Comparison of ENCODE assay signal across 9 cellular contexts in the genomic region with DNA sequence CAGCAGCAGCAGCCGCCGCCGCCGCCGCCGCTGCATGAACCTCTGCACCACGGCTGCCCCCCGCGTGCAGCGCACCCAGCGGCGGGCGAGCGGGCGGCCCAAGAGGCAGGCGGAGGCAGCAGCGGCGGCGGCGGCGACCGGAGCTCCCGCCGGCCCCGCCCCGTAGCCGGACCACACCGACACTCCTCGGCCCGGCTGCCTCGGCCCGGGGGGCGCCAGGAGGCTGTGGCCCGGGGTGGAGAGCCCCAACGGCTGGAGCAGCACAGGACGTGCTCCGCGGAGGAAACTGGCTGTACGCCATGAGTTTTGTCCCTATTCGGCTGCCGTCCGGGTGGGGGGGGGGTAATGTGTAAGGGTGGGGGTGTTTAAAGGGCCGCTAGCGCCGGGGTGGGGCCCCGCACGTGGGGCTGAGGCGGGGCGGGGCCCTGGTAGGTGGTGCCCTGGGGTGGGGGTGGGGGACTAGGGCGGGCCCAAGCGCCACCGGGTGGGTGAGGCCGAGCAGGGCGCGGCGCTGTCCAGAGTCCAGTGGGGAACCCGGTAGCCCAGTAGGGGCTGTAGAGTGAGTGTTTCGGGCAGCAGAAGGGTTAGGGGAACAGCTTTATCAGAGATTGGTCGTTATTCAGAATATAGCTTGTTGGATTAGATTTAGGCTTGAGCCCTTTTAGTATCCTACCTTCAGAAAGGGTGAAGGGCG. TPM values are rescaled to one million over a fixed set of nuclear protein-coding genes. Genes with fewer than 3 reads are reported as not detected.
DNase-seq lines count a peak whose midpoint lies in the region; ATAC-seq and TF ChIP-seq lines count a peak whose summit lies in the region.
"Had no signal": no experiment of that assay in that cellular context is flagged by ENCODE, and none has a peak within 500 bp of the region (broad histone marks: within the 10 kb centered on the region; RNA-seq: fewer than 3 reads in every experiment).

A gene with protein sequence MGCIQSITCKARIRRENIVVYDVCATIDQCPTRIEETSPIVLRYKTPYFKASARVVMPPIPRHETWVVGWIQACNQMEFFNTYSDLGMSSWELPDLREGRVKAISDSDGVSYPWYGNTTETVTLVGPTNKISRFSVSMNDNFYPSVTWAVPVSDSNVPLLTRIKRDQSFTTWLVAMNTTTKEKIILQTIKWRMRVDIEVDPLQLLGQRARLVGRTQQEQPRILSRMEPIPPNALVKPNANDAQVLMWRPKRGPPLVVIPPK (minus strand): TSS at position 301 of the 694 bp plus-strand sequence. CDS start 753 bp downstream, outside the sequence.

- H3K9me3 ChIP-seq in CD8-positive, alpha-beta memory T cell (ENCODE audit: low read length) = no peaks in the 10 kb centered on the region
- H3K9me3 ChIP-seq in neural cell (ENCODE audit: low read length) (no peaks in the 10 kb centered on the region), testis (no peaks in the 10 kb centered on the region)

- 1% methylated on average over 17 to 49 of the region's 60 CpGs for WGBS in testis, 2 donors

- H3K36me3 ChIP-seq in CD8-positive, alpha-beta memory T cell (ENCODE audit: insufficient read depth, low read length) = no peaks in the 10 kb centered on the region
- H3K36me3 ChIP-seq in neural cell (ENCODE audit: insufficient read depth, low read length) (no peaks in the 10 kb centered on the region), testis (ENCODE audit: low read depth, missing control alignments) (no peaks in the 10 kb centered on the region)

- H3K27me3 Mint-ChIP-seq in CD8-positive, alpha-beta memory T cell = peaks cover 43 to 58% of the 10 kb centered on the region in 2 donors

- no peak for TF ChIP-seq POLR2A in testis (IDR thresholded peaks at IDR 0.05)

- H3K4me1 ChIP-seq in CD8-positive, alpha-beta memory T cell (ENCODE audit: insufficient read depth, low read length) = no peaks in the 10 kb centered on the region
- peaks cover 23% of the 10 kb centered on the region for H3K4me1 ChIP-seq in testis

- CTCF ChIA-PET in CD8-positive, alpha-beta memory T cell (lab: Charles Lee) = no interaction called here

- H3K4me3 Mint-ChIP-seq in CD8-positive, alpha-beta memory T cell = peak within 1 kb of the TSS; percentile 60 to 86 (median 73)

- ATAC-seq in GM19438 (IDR thresholded peaks at IDR 0.05; ENCODE audit: low read depth, unreplicated experiment) (peak; percentile 46), HG03571 (IDR thresholded peaks at IDR 0.05; ENCODE audit: unreplicated experiment) (peak; percentile 42)

- H2AFZ ChIP-seq in neural cell (ENCODE audit: low read depth, low read length) = peak within 1 kb of the TSS; percentile 56

- no peak for TF ChIP-seq CTCF in foreskin fibroblast (IDR thresholded peaks at IDR 0.05; ENCODE audit: low read depth, low read length)
- peak; percentile 54 for TF ChIP-seq CTCF in neural cell (IDR thresholded peaks at IDR 0.05; ENCODE audit: poor library complexity, severe bottlenecking)
- TF ChIP-seq CTCF in testis (IDR thresholded peaks at IDR 0.05) = no peak

- no peaks in the 10 kb centered on the region for H3K9me2 ChIP-seq in neural cell (ENCODE audit: insufficient read depth, low read length)

- H3K9me3 Mint-ChIP-seq in CD8-positive, alpha-beta memory T cell = peaks cover 0 to 6% (median 0%) of the 10 kb centered on the region in 5 donors

- POLR2A ChIA-PET in CD8-positive, alpha-beta memory T cell (lab: Charles Lee) = no interaction called here

- no peaks in the 10 kb centered on the region for H3K36me3 Mint-ChIP-seq in CD8-positive, alpha-beta memory T cell

- intact Hi-C loops in testis (cut with DNase I; ENCODE audit: low total_unique reads) = no loop called here

- DNase-seq in CD8-positive, alpha-beta memory T cell = peak in 3 of 5 donors; percentile 12 to 40 (median 19)
- DNase-seq in RKO (ENCODE audit: low spot score) (peak; percentile 82), foreskin fibroblast (peak; percentile 54 to 82), testis (peak; percentile 89)
- DNase-seq in activated T-helper 9 cell treated with anti-CD3 and anti-CD28 coated beads, Interleukin-2, amount 50 U/mL, for 16 hours (ENCODE audit: low read depth) = peak; percentile 17

- no peaks in the 10 kb centered on the region for H3F3A ChIP-seq in neural cell (ENCODE audit: insufficient read depth, low read length, poor library complexity, severe bottlenecking)

- H3K9ac ChIP-seq in neural cell (ENCODE audit: low read length) = peak within 1 kb of the TSS; percentile 63

- H4K20me1 ChIP-seq in neural cell (ENCODE audit: insufficient read depth) = no peaks in the 10 kb centered on the region

- peaks cover 5% of the 10 kb centered on the region for H3K79me2 ChIP-seq in neural cell (replicated peaks; ENCODE audit: insufficient read depth, low read length)

- no peaks in the 10 kb centered on the region for H3K27me3 ChIP-seq in CD8-positive, alpha-beta memory T cell (ENCODE audit: insufficient read depth, low read length, poor library complexity, severe bottlenecking)
- H3K27me3 ChIP-seq in neural cell (ENCODE audit: insufficient read depth, low read depth, low read length) (peaks cover 48% of the 10 kb centered on the region), testis (no peaks in the 10 kb centered on the region)

- no peak within 1 kb of the TSS for H3K27ac ChIP-seq in CD8-positive, alpha-beta memory T cell (ENCODE audit: low read depth, low read length)
- no peak within 1 kb of the TSS for H3K27ac ChIP-seq in neural cell (ENCODE audit: low read length)
- peak within 1 kb of the TSS; percentile 21 to 74 for H3K27ac ChIP-seq in testis
- H3K27ac ChIP-seq: VCaP had no signal

- TF ChIP-seq EP300 in neural cell (conservative IDR thresholded peaks at IDR 0.05; ENCODE audit: poor library complexity, severe bottlenecking) = no peak

- no peak for TF ChIP-seq RAD21 in neural cell (conservative IDR thresholded peaks at IDR 0.05)

- H3K4me1 Mint-ChIP-seq in CD8-positive, alpha-beta memory T cell = peaks cover 3 to 22% (median 9%) of the 10 kb centered on the region in 3 donors

- peak within 1 kb of the TSS; percentile 68 for H3K4me2 ChIP-seq in neural cell (ENCODE audit: low read length)

- H3K27ac Mint-ChIP-seq in CD8-positive, alpha-beta memory T cell = no peak within 1 kb of the TSS

- H3K4me3 ChIP-seq in CD8-positive, alpha-beta memory T cell (ENCODE audit: low read length) = no peak within 1 kb of the TSS
- H3K4me3 ChIP-seq in foreskin fibroblast (ENCODE audit: low read depth in 1 of 2, low read length in 2 of 2) = peak within 1 kb of the TSS; percentile 41 to 56
- H3K4me3 ChIP-seq in neural cell (ENCODE audit: low read length) = peak within 1 kb of the TSS; percentile 86
- peak within 1 kb of the TSS; percentile 72 to 74 for H3K4me3 ChIP-seq in testis

TF ChIP-seq in neural cell, 6 proteins besides CTCF, POLR2A, EP300 and RAD21:
- TF ChIP-seq MXI1 (conservative IDR thresholded peaks at IDR 0.05; ENCODE audit: poor library complexity, severe bottlenecking) (no peak), POLR2AphosphoS5 (IDR thresholded peaks at IDR 0.05) (no peak), SMC3 (conservative IDR thresholded peaks at IDR 0.05; ENCODE audit: poor library complexity) (no peak), TAF1 (IDR thresholded peaks at IDR 0.05; ENCODE audit: low read depth) (no peak), EZH2 (IDR thresholded peaks at IDR 0.05; ENCODE audit: borderline replicate concordance, insufficient read depth, low read length, poor library complexity, severe bottlenecking) (no peak)
- TF ChIP-seq, protein P1, sequence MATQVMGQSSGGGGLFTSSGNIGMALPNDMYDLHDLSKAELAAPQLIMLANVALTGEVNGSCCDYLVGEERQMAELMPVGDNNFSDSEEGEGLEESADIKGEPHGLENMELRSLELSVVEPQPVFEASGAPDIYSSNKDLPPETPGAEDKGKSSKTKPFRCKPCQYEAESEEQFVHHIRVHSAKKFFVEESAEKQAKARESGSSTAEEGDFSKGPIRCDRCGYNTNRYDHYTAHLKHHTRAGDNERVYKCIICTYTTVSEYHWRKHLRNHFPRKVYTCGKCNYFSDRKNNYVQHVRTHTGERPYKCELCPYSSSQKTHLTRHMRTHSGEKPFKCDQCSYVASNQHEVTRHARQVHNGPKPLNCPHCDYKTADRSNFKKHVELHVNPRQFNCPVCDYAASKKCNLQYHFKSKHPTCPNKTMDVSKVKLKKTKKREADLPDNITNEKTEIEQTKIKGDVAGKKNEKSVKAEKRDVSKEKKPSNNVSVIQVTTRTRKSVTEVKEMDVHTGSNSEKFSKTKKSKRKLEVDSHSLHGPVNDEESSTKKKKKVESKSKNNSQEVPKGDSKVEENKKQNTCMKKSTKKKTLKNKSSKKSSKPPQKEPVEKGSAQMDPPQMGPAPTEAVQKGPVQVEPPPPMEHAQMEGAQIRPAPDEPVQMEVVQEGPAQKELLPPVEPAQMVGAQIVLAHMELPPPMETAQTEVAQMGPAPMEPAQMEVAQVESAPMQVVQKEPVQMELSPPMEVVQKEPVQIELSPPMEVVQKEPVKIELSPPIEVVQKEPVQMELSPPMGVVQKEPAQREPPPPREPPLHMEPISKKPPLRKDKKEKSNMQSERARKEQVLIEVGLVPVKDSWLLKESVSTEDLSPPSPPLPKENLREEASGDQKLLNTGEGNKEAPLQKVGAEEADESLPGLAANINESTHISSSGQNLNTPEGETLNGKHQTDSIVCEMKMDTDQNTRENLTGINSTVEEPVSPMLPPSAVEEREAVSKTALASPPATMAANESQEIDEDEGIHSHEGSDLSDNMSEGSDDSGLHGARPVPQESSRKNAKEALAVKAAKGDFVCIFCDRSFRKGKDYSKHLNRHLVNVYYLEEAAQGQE (IDR thresholded peaks at IDR 0.05; ENCODE audit: borderline replicate concordance) = no peak
TF ChIP-seq in neural cell: peak in this region for 0.

RNA-seq across cellular contexts. Expression of the gene that starts here (rescaled TPM):
- under 1 TPM; 0.22 to 0.26 TPM for total RNA-seq in CD8-positive, alpha-beta memory T cell
- not detected for polyA plus RNA-seq in CD8-positive, alpha-beta memory T cell
- polyA plus RNA-seq in neural cell = 2.4 and 3.9 TPM in 2 replicates
- 8.0 and 9.0 TPM in 2 replicates for polyA minus RNA-seq in neural cell
- 10 to 100 TPM; 13.9 to 19.8 TPM for total RNA-seq in testis
- 5.0 TPM for polyA plus RNA-seq in testis (ENCODE audit: insufficient read depth, low read depth, low replicate concordance)

Comparison
In these comparisons a context has a peak if more than half of its experiments do, and no peak if none do; other contexts are left out.
1. RNA of the gene that starts here (total RNA-seq): 13.9 to 19.8 TPM in testis; 0.22 to 0.26 TPM in CD8-positive, alpha-beta memory T cell; every median in the first group is over 10 times any median in the second.
2. Peak in DNase-seq in CD8-positive, alpha-beta memory T cell; RNA of the gene not detected or under 1 TPM.
3. DNase-seq: peak in every context shown above with its lines; median percentile 89 in testis; 82 in RKO; 68 in foreskin fibroblast; 19 in CD8-positive, alpha-beta memory T cell; 17 in activated T-helper 9 cell treated with anti-CD3 and anti-CD28 coated beads, Interleukin-2, amount 50 U/mL, for 16 hours.
4. H3K27ac ChIP-seq: peak in testis (2 of 2); none in CD8-positive, alpha-beta memory T cell (single experiment) and neural cell (single experiment).